ENCODE assay signal across 14 cellular contexts in the genomic region with DNA sequence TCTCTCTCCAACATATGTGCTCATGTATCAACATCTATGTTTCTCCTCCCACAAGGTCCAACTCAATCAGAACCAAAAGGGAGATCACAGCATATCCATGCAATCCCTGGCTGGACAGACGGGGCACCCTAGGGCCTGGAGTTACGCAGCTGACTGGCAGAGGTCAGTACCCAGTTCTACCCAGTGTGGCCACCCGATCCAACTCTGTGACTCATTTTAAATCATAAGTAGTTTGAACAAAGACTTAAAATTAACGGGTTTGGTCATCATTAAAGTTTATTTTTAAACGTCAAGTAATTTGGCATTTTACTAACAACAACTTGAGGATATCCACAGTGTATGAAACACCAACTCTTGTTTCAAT. TPM values are rescaled to one million over a fixed set of nuclear protein-coding genes. Genes with fewer than 3 reads are reported as not detected.
DNase-seq lines count a peak whose midpoint lies in the region; ATAC-seq, FAIRE-seq and TF ChIP-seq lines count a peak whose summit lies in the region.
"Had no signal": no experiment of that assay in that cellular context is flagged by ENCODE, and none has a peak within 500 bp of the region (broad histone marks: within the 10 kb centered on the region; RNA-seq: fewer than 3 reads in every experiment).

No MANE protein-coding gene starts in this region.

- ATAC-seq in A549 = peak; percentile 67 to 73; a peak in 4 of 6 replicates
- ATAC-seq: naive thymus-derived CD4-positive, alpha-beta T cell had no signal

- TF ChIP-seq RAD21 in A549 (conservative IDR thresholded peaks at IDR 0.05 in 1 of 2, IDR thresholded peaks at IDR 0.05 in 1 of 2) = no peak

- no peak overlapping the region for H3K27ac ChIP-seq in A549
- no peak overlapping the region for H3K27ac ChIP-seq in esophagus muscularis mucosa (replicated peaks in 1 of 4)

- POLR2A ChIA-PET in A549 (lab: Yijun Ruan, JAX) (no interaction called here), Caco-2 (lab: Charles Lee) (no interaction called here)
- POLR2A ChIA-PET in activated CD4-positive, alpha-beta memory T cell treated with anti-CD3 and anti-CD28 coated beads, Interleukin-2, amount 10 ng/mL, durations not matched to agents 7 days and 5 days (lab: Charles Lee) = no interaction called here

- H3K4me1 ChIP-seq in A549 (peaks cover 22% of the 10 kb centered on the region; the same call in 2 of the 3 replicates), esophagus muscularis mucosa (peaks cover 5 to 30% (median 23%) of the 10 kb centered on the region in 4 donors), Caco-2 (peaks cover 43% of the 10 kb centered on the region)

- TF ChIP-seq CTCF in A549 (IDR thresholded peaks at IDR 0.05) (no peak), esophagus muscularis mucosa (IDR thresholded peaks at IDR 0.05) (no peak), Caco-2 (IDR thresholded peaks at IDR 0.05; ENCODE audit: insufficient read depth in 1 of 2, low read depth in 1 of 2, low read length in 1 of 2, severe bottlenecking in 1 of 2, unreplicated experiment in 1 of 2) (no peak)

- 76% methylated on average over 5 of the region's 5 CpGs for WGBS in A549 (ENCODE audit: missing lambda C conversion rate)
- WGBS in esophagus muscularis mucosa = 79% methylated on average over 5 of the region's 5 CpGs

- peak in 1 of 2 experiments; percentile 22 for DNase-seq in A549 (ENCODE audit: low read depth in 1 of 2, low spot score in 1 of 2)
- peak; percentile 76 for DNase-seq in RCC 7860 (ENCODE audit: low spot score)
- peak; percentile 34 for DNase-seq in esophagus muscularis mucosa (ENCODE audit: extremely low spot score)
- peak in 31 of 56 donors; percentile 2 to 76 (median 32) for DNase-seq in nucleus accumbens (lab: John Stamatoyannopoulos, UW)
- DNase-seq in activated CD4-positive, alpha-beta memory T cell treated with anti-CD3 and anti-CD28 coated beads, Interleukin-2, amount 10 ng/mL, durations not matched to agents 7 days and 5 days = no peak
- DNase-seq in ecto neural progenitor cell (ENCODE audit: low spot score) = no peak
- DNase-seq in GM12891 (ENCODE audit: insufficient read length, low spot score) = no peak
- DNase-seq in Caco-2 = no peak
- DNase-seq: activated naive CD8-positive, alpha-beta T cell treated with anti-CD3 and anti-CD28 coated beads, Interleukin-2, amount 10 ng/mL, durations not matched to agents 7 days and 5 days; effector memory CD4-positive, alpha-beta T cell; naive thymus-derived CD4-positive, alpha-beta T cell; NCI-H1436 treated with DMSO at 0.1 percent for 48 hours; OCI-M1; stimulated activated naive CD4-positive, alpha-beta T cell treated with Interleukin-2 at 50 U/mL for 16 hours had no signal

- no peak overlapping the region for H3K27ac Mint-ChIP-seq in activated CD4-positive, alpha-beta memory T cell treated with anti-CD3 and anti-CD28 coated beads, Interleukin-2, amount 10 ng/mL, durations not matched to agents 7 days and 5 days
- no peak overlapping the region for H3K27ac Mint-ChIP-seq in Caco-2 (ENCODE audit: unreplicated experiment)
- H3K27ac Mint-ChIP-seq: activated naive CD8-positive, alpha-beta T cell treated with anti-CD3 and anti-CD28 coated beads, Interleukin-2, amount 10 ng/mL, durations not matched to agents 7 days and 5 days; naive thymus-derived CD4-positive, alpha-beta T cell had no signal

- CTCF ChIA-PET in A549 (lab: Yijun Ruan, JAX) = no interaction called here
- CTCF ChIA-PET in activated CD4-positive, alpha-beta memory T cell treated with anti-CD3 and anti-CD28 coated beads, Interleukin-2, amount 10 ng/mL, durations not matched to agents 7 days and 5 days (lab: Charles Lee) = no interaction called here
- CTCF ChIA-PET in Caco-2 (lab: Charles Lee) = no interaction called here

- no peaks in the 10 kb centered on the region for H3K9me3 ChIP-seq in A549
- H3K9me3 ChIP-seq in esophagus muscularis mucosa = no peaks in the 10 kb centered on the region
- H3K9me3 ChIP-seq in Caco-2 = no peaks in the 10 kb centered on the region

- H3K9me3 Mint-ChIP-seq in activated CD4-positive, alpha-beta memory T cell treated with anti-CD3 and anti-CD28 coated beads, Interleukin-2, amount 10 ng/mL, durations not matched to agents 7 days and 5 days = no peaks in the 10 kb centered on the region
- no peaks in the 10 kb centered on the region for H3K9me3 Mint-ChIP-seq in Caco-2 (ENCODE audit: unreplicated experiment)
- H3K9me3 Mint-ChIP-seq: activated naive CD8-positive, alpha-beta T cell treated with anti-CD3 and anti-CD28 coated beads, Interleukin-2, amount 10 ng/mL, durations not matched to agents 7 days and 5 days had no signal

- no peaks in the 10 kb centered on the region for H3K27me3 Mint-ChIP-seq in activated CD4-positive, alpha-beta memory T cell treated with anti-CD3 and anti-CD28 coated beads, Interleukin-2, amount 10 ng/mL, durations not matched to agents 7 days and 5 days
- H3K27me3 Mint-ChIP-seq in Caco-2 (ENCODE audit: insufficient read depth, unreplicated experiment) = no peaks in the 10 kb centered on the region

- H3K27me3 ChIP-seq in esophagus muscularis mucosa = no peaks in the 10 kb centered on the region
- H3K27me3 ChIP-seq in Caco-2 (replicated peaks; ENCODE audit: control insufficient read depth, insufficient read depth, low read length) = no peaks in the 10 kb centered on the region

- H3K36me3 ChIP-seq in esophagus muscularis mucosa (no peaks in the 10 kb centered on the region), Caco-2 (ENCODE audit: control insufficient read depth, insufficient read depth, low read length) (peaks cover 1% of the 10 kb centered on the region)

- no peak for FAIRE-seq in A549 (lab: Jason Lieb, UNC)
- FAIRE-seq in RCC 7860 (lab: Jason Lieb, UNC) = peak; percentile 89
- no peak for FAIRE-seq in GM12891 (lab: Jason Lieb, UNC)

- no peaks in the 10 kb centered on the region for H3K4me1 Mint-ChIP-seq in activated CD4-positive, alpha-beta memory T cell treated with anti-CD3 and anti-CD28 coated beads, Interleukin-2, amount 10 ng/mL, durations not matched to agents 7 days and 5 days
- H3K4me1 Mint-ChIP-seq in Caco-2 (ENCODE audit: low read depth, unreplicated experiment) = peaks cover 52% of the 10 kb centered on the region
- H3K4me1 Mint-ChIP-seq: activated naive CD8-positive, alpha-beta T cell treated with anti-CD3 and anti-CD28 coated beads, Interleukin-2, amount 10 ng/mL, durations not matched to agents 7 days and 5 days had no signal

- BruUV-seq in Caco-2 (replicated peaks; lab: Mats Ljungman, UMichigan) = no TSS peak

- no peak overlapping the region for H3K4me3 Mint-ChIP-seq in activated CD4-positive, alpha-beta memory T cell treated with anti-CD3 and anti-CD28 coated beads, Interleukin-2, amount 10 ng/mL, durations not matched to agents 7 days and 5 days
- no peak overlapping the region for H3K4me3 Mint-ChIP-seq in Caco-2 (ENCODE audit: unreplicated experiment)
- H3K4me3 Mint-ChIP-seq: activated naive CD8-positive, alpha-beta T cell treated with anti-CD3 and anti-CD28 coated beads, Interleukin-2, amount 10 ng/mL, durations not matched to agents 7 days and 5 days; naive thymus-derived CD4-positive, alpha-beta T cell had no signal

- no peak for TF ChIP-seq EP300 in A549 (IDR thresholded peaks at IDR 0.05)
- TF ChIP-seq EP300 in esophagus muscularis mucosa (IDR thresholded peaks at IDR 0.05) = no peak

- H3K4me3 ChIP-seq in A549 (no peak overlapping the region), esophagus muscularis mucosa (no peak overlapping the region), Caco-2 (ENCODE audit: low read depth, low read length) (no peak overlapping the region)

- TF ChIP-seq POLR2A in A549 (IDR thresholded peaks at IDR 0.05; ENCODE audit: low read length) (no peak), esophagus muscularis mucosa (IDR thresholded peaks at IDR 0.05; ENCODE audit: low read depth) (no peak), GM12891 (IDR thresholded peaks at IDR 0.05; ENCODE audit: low read depth, low read length) (no peak)

- intact Hi-C loops in esophagus muscularis mucosa (cut with DNase I) (no loop called here), Caco-2 (cut with micrococcal nuclease; ENCODE audit: unreplicated experiment) (no loop called here)

- H3K36me3 Mint-ChIP-seq in activated CD4-positive, alpha-beta memory T cell treated with anti-CD3 and anti-CD28 coated beads, Interleukin-2, amount 10 ng/mL, durations not matched to agents 7 days and 5 days (ENCODE audit: low read depth) = no peaks in the 10 kb centered on the region
- H3K36me3 Mint-ChIP-seq in Caco-2 (ENCODE audit: insufficient read depth, unreplicated experiment) = peaks cover 58% of the 10 kb centered on the region
- H3K36me3 Mint-ChIP-seq: activated naive CD8-positive, alpha-beta T cell treated with anti-CD3 and anti-CD28 coated beads, Interleukin-2, amount 10 ng/mL, durations not matched to agents 7 days and 5 days; naive thymus-derived CD4-positive, alpha-beta T cell had no signal

- peak overlapping the region; percentile 42; the same call in 2 of the 3 replicates for H3K4me2 ChIP-seq in A549

TF ChIP-seq in A549, 52 proteins besides CTCF, POLR2A, EP300 and RAD21:
- TF ChIP-seq HOXB13 (CRISPR knock-in tag; IDR thresholded peaks at IDR 0.05; ENCODE audit: low read depth) (no peak), EHF (CRISPR knock-in tag; IDR thresholded peaks at IDR 0.05) (no peak), CBX8 (IDR thresholded peaks at IDR 0.05) (no peak)
TF ChIP-seq in A549: peak in this region for 0.

TF ChIP-seq in GM12891, 5 proteins besides CTCF, POLR2A, EP300 and RAD21:
- no peak for TF ChIP-seq PAX5 (IDR thresholded peaks at IDR 0.05; ENCODE audit: insufficient read depth, low read length, severe bottlenecking)
- TF ChIP-seq SPI1 (IDR thresholded peaks at IDR 0.05; ENCODE audit: low read depth, low read length) = no peak
- no peak for TF ChIP-seq POU2F2 (IDR thresholded peaks at IDR 0.05; ENCODE audit: low read depth, low read length)
- TF ChIP-seq POLR2AphosphoS5 (IDR thresholded peaks at IDR 0.05; ENCODE audit: low read depth, low read length) = no peak
- TF ChIP-seq TAF1 (IDR thresholded peaks at IDR 0.05; ENCODE audit: low read depth, low read length) = no peak
TF ChIP-seq in GM12891: peak in this region for 0.

RNA-seq across cellular contexts. Expression of a gene that starts 59.5 kb away (rescaled TPM):
- polyA plus RNA-seq in A549 (2011; rRNA removed) = 31.3 and 31.9 TPM in 2 replicates
- 12.3 and 12.9 TPM in 2 replicates for polyA plus RNA-seq in A549 (2012; cell fraction: cytosol; rRNA removed)
- polyA plus RNA-seq in A549 (2012; cell fraction: nucleus; rRNA removed) = 12.0 and 15.6 TPM in 2 replicates
- 8.3 to 9.9 TPM (median 9.6 TPM) in 3 replicates for polyA plus RNA-seq in A549 (2017; fragmentation: RNase III; extraction: RNeasy Plus Mini Kit Qiagen cat#74134 plus additional on column Dnase treatment)
- 54.3 and 57.4 TPM in 2 replicates for polyA minus RNA-seq in A549 (2011; rRNA and poly(A)+ RNA removed)
- total RNA-seq in esophagus muscularis mucosa = 10 to 100 TPM; 51.7 to 75.9 (median 71.1) TPM
- total RNA-seq in activated CD4-positive, alpha-beta memory T cell treated with anti-CD3 and anti-CD28 coated beads, Interleukin-2, amount 10 ng/mL, durations not matched to agents 7 days and 5 days = 1 to 10 TPM in 1 of 2 experiments, under 1 TPM in 1; 0.75 to 1.3 TPM
- polyA plus RNA-seq in GM12891 (2012; ENCODE audit: low read depth, missing spikeins) = 2.9 TPM
- total RNA-seq in Caco-2 (2022) = 80.7 and 88.6 TPM in 2 replicates
- polyA plus RNA-seq: naive thymus-derived CD4-positive, alpha-beta T cell had no signal

Comparison
In these comparisons a context has a peak if more than half of its experiments do, and no peak if none do; other contexts are left out.
1. DNase-seq: peak in RCC 7860 (single experiment), esophagus muscularis mucosa (single experiment) and nucleus accumbens (31 of 56); none in activated CD4-positive, alpha-beta memory T cell treated with anti-CD3 and anti-CD28 coated beads, Interleukin-2, amount 10 ng/mL, durations not matched to agents 7 days and 5 days (single experiment), ecto neural progenitor cell (single experiment), GM12891 (single experiment) and Caco-2 (0 of 2).
2. RNA of a gene that starts 59.5 kb away (total RNA-seq): 80.7 to 88.6 TPM in Caco-2 and 51.7 to 75.9 TPM in esophagus muscularis mucosa; 0.75 to 1.3 TPM in activated CD4-positive, alpha-beta memory T cell treated with anti-CD3 and anti-CD28 coated beads, Interleukin-2, amount 10 ng/mL, durations not matched to agents 7 days and 5 days; every median in the first group is over 10 times any median in the second.